In genomic region chr17:17900615-17901520, GRCh38 we compare ENCODE assay signal across 8 cellular contexts.
A peak's percentile ranks its signal among the peaks of the same experiment; 100 is the strongest.
DNase-seq lines count a peak whose midpoint lies in the region; ATAC-seq and TF ChIP-seq lines count a peak whose summit lies in the region.

No MANE protein-coding gene starts in this region.

- H3F3A ChIP-seq in GM23338 (replicated peaks; ENCODE audit: low read depth), result no peaks in the 10 kb centered on the region

- no peaks in the 10 kb centered on the region for H3K27me3 Mint-ChIP-seq in dendritic cell treated with granulocyte-macrophage colony-stimulating factor and Interleukin-4, amounts not matched to agents 40 ng/mL and 50 ng/mL, for 4 days
- H3K27me3 Mint-ChIP-seq in GM23338 (ENCODE audit: insufficient read depth, low read depth, poor library complexity), result peaks cover 2% of the 10 kb centered on the region

- TF ChIP-seq CTCF in GM23338 (conservative IDR thresholded peaks at IDR 0.05; ENCODE audit: low read depth in 2 of 2), result no peak
- no peak for TF ChIP-seq CTCF in GM10248 (IDR thresholded peaks at IDR 0.05; ENCODE audit: control extremely low read depth, extremely low read depth, low read depth, missing control alignments)

- H3K36me3 Mint-ChIP-seq in dendritic cell treated with granulocyte-macrophage colony-stimulating factor and Interleukin-4, amounts not matched to agents 40 ng/mL and 50 ng/mL, for 4 days (ENCODE audit: low read depth), result peaks cover 35% of the 10 kb centered on the region
- no peaks in the 10 kb centered on the region for H3K36me3 Mint-ChIP-seq in GM23338 (ENCODE audit: low read depth)

- H3K36me3 ChIP-seq in GM23338 (ENCODE audit: insufficient read depth), result no peaks in the 10 kb centered on the region

- H3K4me3 Mint-ChIP-seq in dendritic cell treated with granulocyte-macrophage colony-stimulating factor and Interleukin-4, amounts not matched to agents 40 ng/mL and 50 ng/mL, for 4 days, result peak overlapping the region; percentile 39
- H3K4me3 Mint-ChIP-seq in GM23338, result no peak overlapping the region

- no peaks in the 10 kb centered on the region for H3K9me3 Mint-ChIP-seq in dendritic cell treated with granulocyte-macrophage colony-stimulating factor and Interleukin-4, amounts not matched to agents 40 ng/mL and 50 ng/mL, for 4 days
- no peaks in the 10 kb centered on the region for H3K9me3 Mint-ChIP-seq in GM23338

- H3K27ac Mint-ChIP-seq in dendritic cell treated with granulocyte-macrophage colony-stimulating factor and Interleukin-4, amounts not matched to agents 40 ng/mL and 50 ng/mL, for 4 days, result peak overlapping the region; percentile 88
- no peak overlapping the region for H3K27ac Mint-ChIP-seq in GM23338

- no peak for ATAC-seq in GM21390 (IDR thresholded peaks at IDR 0.05; ENCODE audit: unreplicated experiment)
- ATAC-seq in GM23338, result no peak

- H4K20me1 ChIP-seq in GM23338 (replicated peaks; ENCODE audit: insufficient read depth), result no peaks in the 10 kb centered on the region

- no peak overlapping the region for H3K4me2 ChIP-seq in GM23338

- H3K27ac ChIP-seq in GM23338 (ENCODE audit: low read depth), result no peak overlapping the region

- no peaks in the 10 kb centered on the region; the same call in 1 of the 2 replicates for H3K4me1 ChIP-seq in GM23338 (ENCODE audit: insufficient read depth)

- POLR2A ChIA-PET in GM10248 (lab: Yijun Ruan, JAX), result no interaction called here

- peaks cover 59% of the 10 kb centered on the region for H3K4me1 Mint-ChIP-seq in dendritic cell treated with granulocyte-macrophage colony-stimulating factor and Interleukin-4, amounts not matched to agents 40 ng/mL and 50 ng/mL, for 4 days (ENCODE audit: low read depth)
- peaks cover 8% of the 10 kb centered on the region; the same call in 2 of the 3 replicates for H3K4me1 Mint-ChIP-seq in GM23338

- CTCF ChIA-PET in GM10248 (lab: Yijun Ruan, JAX), result interaction anchor here (0.8 to 4.7 kb wide), 7 partner anchors 10 to 189 kb away, joined by 3 to 26 read pairs (median 3); no protein-coding TSS in a partner anchor

- no peaks in the 10 kb centered on the region for H3K79me2 ChIP-seq in GM23338 (replicated peaks; ENCODE audit: insufficient read depth)

- DNase-seq in CD1c-positive myeloid dendritic cell (ENCODE audit: extremely low spot score) (peak; percentile 69), NCI-H446 treated with DMSO at 0.1 percent for 48 hours (lab: John Stamatoyannopoulos, UW) (peak; percentile 61), middle frontal gyrus (ENCODE audit: extremely low spot score, low spot score) (peak; percentile 29), GM23338 (ENCODE audit: low spot score) (no peak), GM19238 (ENCODE audit: insufficient read length, low spot score) (no peak), GM10248 (ENCODE audit: extremely low spot score) (no peak)

- intact Hi-C loops in dendritic cell treated with granulocyte-macrophage colony-stimulating factor and Interleukin-4, amounts not matched to agents 40 ng/mL and 50 ng/mL, for 4 days (cut with micrococcal nuclease), result no loop called here

- no peak overlapping the region for H2AFZ ChIP-seq in GM23338

- no peak overlapping the region for H3K4me3 ChIP-seq in GM23338

- no peaks in the 10 kb centered on the region for H3K27me3 ChIP-seq in GM23338 (ENCODE audit: insufficient read depth)

- H3K9me2 ChIP-seq in GM23338 (ENCODE audit: insufficient read depth), result no peaks in the 10 kb centered on the region

TF ChIP-seq in GM23338, 12 proteins besides CTCF, POLR2A, EP300 and RAD21 (continues in another document):
- TF ChIP-seq ETS1 (IDR thresholded peaks at IDR 0.05), result no peak
- no peak for TF ChIP-seq POLR2AphosphoS5 (IDR thresholded peaks at IDR 0.05; ENCODE audit: low read depth)
- no peak for TF ChIP-seq CREB1 (CRISPR knock-in tag; IDR thresholded peaks at IDR 0.05; ENCODE audit: low read depth)
- TF ChIP-seq ZNF462 (CRISPR knock-in tag; IDR thresholded peaks at IDR 0.05), result no peak
- no peak for TF ChIP-seq EZH2 (IDR thresholded peaks at IDR 0.05; ENCODE audit: low read depth, unreplicated experiment)
- no peak for TF ChIP-seq EZH2phosphoT487 (IDR thresholded peaks at IDR 0.05; ENCODE audit: unreplicated experiment)
- TF ChIP-seq ZNF114 (CRISPR knock-in tag; IDR thresholded peaks at IDR 0.05), result no peak

Comparison
In these comparisons a context has a peak if more than half of its experiments do, and no peak if none do; other contexts are left out.
1. DNase-seq: peak in CD1c-positive myeloid dendritic cell (single experiment), NCI-H446 treated with DMSO at 0.1 percent for 48 hours (single experiment) and middle frontal gyrus (single experiment); none in GM23338 (single experiment), GM19238 (single experiment) and GM10248 (single experiment).